ENCODE assay signal across 14 cellular contexts in genomic region chr18:74977041-74977440, GRCh38.
"Had no signal": no experiment of that assay in that cellular context is flagged by ENCODE, and none has a peak within 500 bp of the region (broad histone marks: within the 10 kb centered on the region; RNA-seq: fewer than 3 reads in every experiment).

No MANE protein-coding gene starts in this region.

- H3K4me1 ChIP-seq: SJSA1 had no signal

- H3K4me2 ChIP-seq: SK-N-SH had no signal

- H3K4me3 ChIP-seq: MG63, SJSA1 had no signal

- H3K27me3 ChIP-seq: MG63, SJSA1 had no signal

- H3K27ac ChIP-seq: HL-60, SJSA1 had no signal

- DNase-seq: Karpas-422, KBM-7, NCI-H1436, NCI-H187, NCI-H2171 treated with DMSO at 0.1 percent for 48 hours, NCI-H446 treated with DMSO at 0.1 percent for 48 hours, Right ventricle myocardium superior, RPMI8226, SIG-M5, SW 1271 had no signal

- H3K9ac ChIP-seq: SK-N-SH had no signal

- H3K9me3 ChIP-seq: MG63, SJSA1, SK-N-SH had no signal

- H3K36me3 ChIP-seq: MG63, SJSA1 had no signal
